In the genomic region with DNA sequence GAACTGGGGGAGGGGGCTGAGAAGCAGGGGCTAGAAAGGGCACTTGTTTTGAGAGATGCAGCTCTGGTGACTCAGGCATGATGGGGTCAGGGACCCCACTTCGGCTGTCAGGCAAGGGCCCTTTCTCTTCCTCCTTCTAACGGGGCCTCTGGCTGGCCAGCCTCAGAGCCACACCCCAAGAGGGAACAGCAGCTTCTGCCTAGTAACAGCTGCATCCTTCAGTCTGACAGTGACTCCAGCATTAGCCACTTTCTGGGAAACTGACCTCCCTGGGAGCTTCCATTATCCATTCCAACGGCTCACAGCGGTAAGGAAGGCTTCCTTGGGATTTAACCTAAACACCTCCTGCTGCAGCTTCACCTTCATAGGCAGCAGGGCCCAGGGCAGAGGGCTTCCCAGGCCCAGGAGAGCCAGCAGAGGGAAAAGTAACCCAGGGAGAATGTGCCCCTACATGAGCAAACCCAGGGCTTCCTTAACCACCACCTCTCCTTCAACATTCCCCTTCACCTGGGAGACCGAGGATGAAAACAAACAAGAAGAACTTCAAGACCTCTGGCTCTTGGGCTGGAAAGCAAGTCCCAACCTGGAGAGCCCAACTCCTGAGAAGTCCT, we compare ENCODE assay signal across 9 cellular contexts. TPM values are rescaled to one million over a fixed set of nuclear protein-coding genes. Genes with fewer than 3 reads are reported as not detected.
DNase-seq lines count a peak whose midpoint lies in the region; ATAC-seq, FAIRE-seq and TF ChIP-seq lines count a peak whose summit lies in the region.
"Had no signal": no experiment of that assay in that cellular context is flagged by ENCODE, and none has a peak within 500 bp of the region (broad histone marks: within the 10 kb centered on the region; RNA-seq: fewer than 3 reads in every experiment).

No MANE protein-coding gene starts in this region.

- no peak for TF ChIP-seq CTCF in IMR-90 (conservative IDR thresholded peaks at IDR 0.05; ENCODE audit: low read depth, low read length)
- no peak for TF ChIP-seq CTCF in astrocyte of the spinal cord (IDR thresholded peaks at IDR 0.05; ENCODE audit: low read depth, low read length)

- peak overlapping the region; percentile 30; the same call in 1 of the 2 replicates for H3K4ac ChIP-seq in IMR-90 (ENCODE audit: low read depth, low read length)

- no peak overlapping the region for H4K5ac ChIP-seq in IMR-90 (ENCODE audit: low read depth, low read length)

- H3K4me1 ChIP-seq in IMR-90 (ENCODE audit: control insufficient read depth, insufficient read depth, low read length), result peaks cover 27% of the 10 kb centered on the region
- peaks cover 49% of the 10 kb centered on the region for H3K4me1 ChIP-seq in stomach smooth muscle (ENCODE audit: control insufficient read depth, insufficient read depth, low read length)

- WGBS in IMR-90 (ENCODE audit: extremely low coverage in 2 of 2, insufficient read length in 1 of 2), 2 experiments, result no CpG with 5 or more reads among the region's 5 CpGs

- 0 out of 2 replicates have a peak overlapping the region, but pooled peaks have one; percentile 6 for H2BK20ac ChIP-seq in IMR-90 (ENCODE audit: low read depth, low read length)

- H3K4me3 ChIP-seq in IMR-90 (ENCODE audit: insufficient read depth, low read depth, low read length) (no peak overlapping the region), astrocyte of the spinal cord (ENCODE audit: low read depth, low read length) (no peak overlapping the region), stomach smooth muscle (ENCODE audit: low read length in 2 of 2) (peak overlapping the region in 1 of 2 donors; percentile 22)

- intact Hi-C loops in IMR-90 (cut with micrococcal nuclease), result no loop called here

- H3K27me3 ChIP-seq in IMR-90 (ENCODE audit: control insufficient read depth, insufficient read depth, low read length) (no peaks in the 10 kb centered on the region), stomach smooth muscle (ENCODE audit: control insufficient read depth in 1 of 2, insufficient read depth in 2 of 2, low read length in 2 of 2) (no peaks in the 10 kb centered on the region)

- H3K56ac ChIP-seq in IMR-90 (ENCODE audit: extremely low read depth, insufficient read depth, low read length), result no peak overlapping the region

- peak; percentile 24 for ATAC-seq in IMR-90 (ENCODE audit: low read depth)

- peak overlapping the region; percentile 75 for H2AK5ac ChIP-seq in IMR-90 (ENCODE audit: low read depth, low read length)

- DNase-seq in IMR-90, result peak; percentile 73
- DNase-seq in astrocyte of the spinal cord (ENCODE audit: low read depth, low spot score), result peak; percentile 32
- DNase-seq in kidney tubule cell (ENCODE audit: low spot score), result peak; percentile 6
- DNase-seq in NCI-H2107 treated with DMSO at 0.1 percent for 48 hours (lab: John Stamatoyannopoulos, UW; ENCODE audit: unreplicated experiment), result no peak
- no peak for DNase-seq in urothelium cell line (ENCODE audit: low spot score)
- DNase-seq in activated CD4-positive, CD25-positive, alpha-beta regulatory T cell (lab: John Stamatoyannopoulos, UW), result no peak
- DNase-seq in stimulated activated naive CD4-positive, alpha-beta T cell (lab: John Stamatoyannopoulos, UW), result no peak
- DNase-seq: activated CD4-positive, alpha-beta memory T cell treated with anti-CD3 and anti-CD28 coated beads for 36 hours had no signal

- H3K18ac ChIP-seq in IMR-90 (ENCODE audit: low read depth, low read length), result no peak overlapping the region

- H3K23ac ChIP-seq in IMR-90 (ENCODE audit: low read depth, low read length), result peak overlapping the region; percentile 17; the same call in 1 of the 2 replicates

- H3K36me3 ChIP-seq in IMR-90 (ENCODE audit: control insufficient read depth, insufficient read depth, low read length) (peaks cover 6% of the 10 kb centered on the region; the same call in 1 of the 2 replicates), stomach smooth muscle (ENCODE audit: control insufficient read depth in 2 of 2, insufficient read depth in 2 of 2, low read length in 2 of 2) (peaks cover 3 to 4% of the 10 kb centered on the region in 2 donors)

- POLR2A ChIA-PET in IMR-90 (lab: Charles Lee; ENCODE audit: unreplicated experiment), result interaction anchor here (0.6 kb wide), 2 partner anchors 66 to 228 kb away, joined by 4 to 13 read pairs; no protein-coding TSS in a partner anchor

- no peak for TF ChIP-seq POLR2A in IMR-90 (IDR thresholded peaks at IDR 0.05; ENCODE audit: low read depth, low read length)

- H2BK120ac ChIP-seq in IMR-90 (ENCODE audit: low read depth, low read length), result peak overlapping the region; percentile 22; the same call in 1 of the 2 replicates

- peak overlapping the region; percentile 61 for H3K27ac ChIP-seq in IMR-90 (ENCODE audit: insufficient read depth, low read length)
- H3K27ac ChIP-seq in stomach smooth muscle (ENCODE audit: low read length), result peak overlapping the region; percentile 18

- H3K79me1 ChIP-seq in IMR-90 (ENCODE audit: low read depth in 1 of 2, low read length in 2 of 2), result peaks cover 25 to 85% of the 10 kb centered on the region in 2 experiments

- in situ Hi-C loops in IMR-90 (cut with MboI; ENCODE audit: low sequenced_read_pairs) (no loop called here), astrocyte of the spinal cord (cut with HindIII; ENCODE audit: low sequenced_read_pairs) (no loop called here)

- H3K9me1 ChIP-seq in IMR-90 (ENCODE audit: insufficient read depth, low read length), result peaks cover 32% of the 10 kb centered on the region

- H3K9ac ChIP-seq in IMR-90 (ENCODE audit: low read depth, low read length) (0 out of 2 replicates have a peak overlapping the region, but pooled peaks have one; percentile 17), stomach smooth muscle (ENCODE audit: low read length in 2 of 2) (no peak overlapping the region)

- H4K20me1 ChIP-seq in IMR-90 (ENCODE audit: insufficient read depth, low read length), result peaks cover 72% of the 10 kb centered on the region

- no TSS peak for BruUV-seq in IMR-90 (replicated peaks; lab: Mats Ljungman, UMichigan)

- H3K4me2 ChIP-seq in IMR-90 (ENCODE audit: low read depth, low read length), result peak overlapping the region; percentile 93

- dilution Hi-C loops in IMR-90 (cut with HindIII; ENCODE audit: low sequenced_read_pairs, unreplicated experiment), result no loop called here

- no peak overlapping the region for H2BK15ac ChIP-seq in IMR-90 (ENCODE audit: low read depth, low read length)

- no peak for FAIRE-seq in urothelium cell line (lab: Jason Lieb, UNC)

- CTCF ChIA-PET in IMR-90 (lab: Yijun Ruan, JAX), result interaction anchor here (1.0 to 1.2 kb wide), 2 partner anchors 13 to 84 kb away, joined by 3 read pairs; a partner anchor contains a TSS

- peak overlapping the region in 1 of 2 experiments; percentile 38; a peak in 2 of 4 replicates for H4K8ac ChIP-seq in IMR-90 (ENCODE audit: low read depth in 2 of 2, low read length in 2 of 2)

- peak overlapping the region; percentile 29 for H2AFZ ChIP-seq in IMR-90 (replicated peaks; ENCODE audit: low read length, poor library complexity)

- peak overlapping the region; percentile 76 for H2AK9ac ChIP-seq in IMR-90 (replicated peaks; ENCODE audit: low read depth, low read length, poor library complexity)

- no peak for TF ChIP-seq RAD21 in IMR-90 (IDR thresholded peaks at IDR 0.05; ENCODE audit: low read length)

- H4K91ac ChIP-seq in IMR-90 (ENCODE audit: insufficient read depth, low read depth, low read length), result no peak overlapping the region

- H2BK5ac ChIP-seq in IMR-90 (ENCODE audit: low read depth, low read length, poor library complexity, severe bottlenecking), result peak overlapping the region; percentile 59

- H3K14ac ChIP-seq in IMR-90 (replicated peaks; ENCODE audit: low read depth, low read length), result peak overlapping the region; percentile 29; the same call in 1 of the 2 replicates

- H3K9me3 ChIP-seq in IMR-90 (ENCODE audit: control insufficient read depth, insufficient read depth, low read length), result no peaks in the 10 kb centered on the region
- no peaks in the 10 kb centered on the region for H3K9me3 ChIP-seq in stomach smooth muscle (ENCODE audit: control insufficient read depth in 2 of 2, low read length in 2 of 2)

TF ChIP-seq in IMR-90, 13 proteins besides CTCF, POLR2A, EP300 and RAD21:
- TF ChIP-seq RFX5 (IDR thresholded peaks at IDR 0.05; ENCODE audit: low read depth, low read length), result peak; percentile 94
- no peak for TF ChIP-seq CHD1 (IDR thresholded peaks at IDR 0.05; ENCODE audit: low read depth, low read length)
- TF ChIP-seq RCOR1 (IDR thresholded peaks at IDR 0.05; ENCODE audit: insufficient replicate concordance, low read length), result no peak

RNA-seq across cellular contexts. Expression of a gene that starts 2.7 kb away (rescaled TPM):
- 6.1 and 7.2 TPM in 2 replicates for total RNA-seq in IMR-90 (2012; rRNA removed)
- 14.4 and 16.4 TPM in 2 replicates for polyA plus RNA-seq in IMR-90 (2012; rRNA removed)
- 7.3 and 11.2 TPM in 2 replicates for polyA plus RNA-seq in IMR-90 (2012; cell fraction: cytosol; rRNA removed)
- 38.8 and 64.4 TPM in 2 replicates for polyA plus RNA-seq in IMR-90 (2012; cell fraction: nucleus; rRNA removed; ENCODE audit: low replicate concordance)

RNA-seq across cellular contexts. Expression of a gene that starts 17.4 kb away (rescaled TPM):
- 2.3 and 2.5 TPM in 2 replicates for total RNA-seq in IMR-90 (2012; rRNA removed)
- 1.7 and 2.3 TPM in 2 replicates for polyA plus RNA-seq in IMR-90 (2012; rRNA removed)
- 0.78 and 1.1 TPM in 2 replicates for polyA plus RNA-seq in IMR-90 (2012; cell fraction: cytosol; rRNA removed)
- 0.88 and 1.3 TPM in 2 replicates for polyA plus RNA-seq in IMR-90 (2012; cell fraction: nucleus; rRNA removed; ENCODE audit: low replicate concordance)

Comparison
In these comparisons a context has a peak if more than half of its experiments do, and no peak if none do; other contexts are left out.
1. DNase-seq: peak in IMR-90 (single experiment), astrocyte of the spinal cord (single experiment) and kidney tubule cell (single experiment); none in NCI-H2107 treated with DMSO at 0.1 percent for 48 hours (single experiment), urothelium cell line (single experiment), activated CD4-positive, CD25-positive, alpha-beta regulatory T cell (0 of 4) and stimulated activated naive CD4-positive, alpha-beta T cell (0 of 6).